Comparison of ENCODE assay signal across 1 cellular context in genomic region chr19:41364546-41365391, GRCh38.
TF ChIP-seq lines count a peak whose summit lies in the region.

No MANE protein-coding gene starts in this region.

TF ChIP-seq in A549, 52 proteins besides CTCF, POLR2A, EP300 and RAD21 (continued from another document):
- TF ChIP-seq, protein P1, sequence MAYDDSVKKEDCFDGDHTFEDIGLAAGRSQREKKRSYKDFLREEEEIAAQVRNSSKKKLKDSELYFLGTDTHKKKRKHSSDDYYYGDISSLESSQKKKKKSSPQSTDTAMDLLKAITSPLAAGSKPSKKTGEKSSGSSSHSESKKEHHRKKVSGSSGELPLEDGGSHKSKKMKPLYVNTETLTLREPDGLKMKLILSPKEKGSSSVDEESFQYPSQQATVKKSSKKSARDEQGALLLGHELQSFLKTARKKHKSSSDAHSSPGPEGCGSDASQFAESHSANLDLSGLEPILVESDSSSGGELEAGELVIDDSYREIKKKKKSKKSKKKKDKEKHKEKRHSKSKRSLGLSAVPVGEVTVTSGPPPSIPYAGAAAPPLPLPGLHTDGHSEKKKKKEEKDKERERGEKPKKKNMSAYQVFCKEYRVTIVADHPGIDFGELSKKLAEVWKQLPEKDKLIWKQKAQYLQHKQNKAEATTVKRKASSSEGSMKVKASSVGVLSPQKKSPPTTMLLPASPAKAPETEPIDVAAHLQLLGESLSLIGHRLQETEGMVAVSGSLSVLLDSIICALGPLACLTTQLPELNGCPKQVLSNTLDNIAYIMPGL (CRISPR knock-in tag; IDR thresholded peaks at IDR 0.05; ENCODE audit: borderline replicate concordance), result peak; percentile 46; the same call in 1 of the 2 replicates
